In genomic region chr6:166330612-166331011, GRCh38 we compare ENCODE assay signal across 1 cellular context.
TF ChIP-seq lines count a peak whose summit lies in the region.

No MANE protein-coding gene starts in this region.

TF ChIP-seq in K562, 482 proteins besides CTCF, POLR2A, EP300 and RAD21 (continued from another document and continues in another):
- TF ChIP-seq FOSL1 (tag; conservative IDR thresholded peaks at IDR 0.05) (0 out of 2 replicates have a peak, but pooled peaks have one; percentile 17), ELK3 (CRISPR knock-in tag; IDR thresholded peaks at IDR 0.05) (no peak), MTA3 (IDR thresholded peaks at IDR 0.05; ENCODE audit: borderline replicate concordance) (peak; percentile 78; the same call in 1 of the 2 replicates), ESRRA (IDR thresholded peaks at IDR 0.05; ENCODE audit: borderline replicate concordance, low read depth) (peak; percentile 37; the same call in 1 of the 2 replicates), PRDM10 (IDR thresholded peaks at IDR 0.05; ENCODE audit: partially characterized antibody) (peak; percentile 43), E2F5 (CRISPR knock-in tag; IDR thresholded peaks at IDR 0.05) (no peak), FOXK2 (conservative IDR thresholded peaks at IDR 0.05 in 1 of 2, IDR thresholded peaks at IDR 0.05 in 1 of 2; ENCODE audit: low read depth in 2 of 2) (peak in 1 of 2 experiments; percentile 34; a peak in 1 of 4 replicates), RCOR1 (IDR thresholded peaks at IDR 0.05; ENCODE audit: borderline replicate concordance in 1 of 2, low read depth in 2 of 2, low read length in 2 of 2) (peak in 1 of 2 experiments; percentile 88; a peak in 2 of 4 replicates), PHF21A (IDR thresholded peaks at IDR 0.05; ENCODE audit: borderline replicate concordance, low read depth) (0 out of 2 replicates have a peak, but pooled peaks have one; percentile 21), ZNF384 (IDR thresholded peaks at IDR 0.05; ENCODE audit: low read depth, low read length) (no peak; the same call in 1 of the 2 replicates), ETS2 (tag; IDR thresholded peaks at IDR 0.05; ENCODE audit: borderline replicate concordance, poor library complexity, severe bottlenecking) (no peak), GABPB1 (CRISPR knock-in tag; IDR thresholded peaks at IDR 0.05) (0 out of 2 replicates have a peak, but pooled peaks have one; percentile 23), FOXM1 (IDR thresholded peaks at IDR 0.05; ENCODE audit: low read depth) (no peak), FOXM1 (CRISPR knock-in tag; IDR thresholded peaks at IDR 0.05; ENCODE audit: low read depth) (no peak), RBM15 (IDR thresholded peaks at IDR 0.05; ENCODE audit: insufficient read depth, low read length) (no peak), CREB1 (IDR thresholded peaks at IDR 0.05) (no peak; the same call in 1 of the 2 replicates), CREB1 (CRISPR knock-in tag; IDR thresholded peaks at IDR 0.05) (peak; percentile 47; the same call in 1 of the 2 replicates), XRCC5 (IDR thresholded peaks at IDR 0.05; ENCODE audit: low read depth, low read length) (no peak), CTCFL (IDR thresholded peaks at IDR 0.05; ENCODE audit: borderline replicate concordance, insufficient read depth, low read depth, low read length, poor library complexity, severe bottlenecking) (peak; percentile 96), MAX (CRISPR knock-in tag; IDR thresholded peaks at IDR 0.05) (peak; percentile 37; the same call in 1 of the 2 replicates), NBN (IDR thresholded peaks at IDR 0.05; ENCODE audit: low read depth) (peak; percentile 71; the same call in 1 of the 2 replicates), ZFP36 (IDR thresholded peaks at IDR 0.05; ENCODE audit: low read depth, low read length, partially characterized antibody) (peak; percentile 25), ZNF512 (tag; IDR thresholded peaks at IDR 0.05) (no peak), ZNF274 (IDR thresholded peaks at IDR 0.05; ENCODE audit: borderline replicate concordance, low read depth, low read length) (no peak), RB1 (IDR thresholded peaks at IDR 0.05; ENCODE audit: low read depth) (peak; percentile 74), SRSF3 (IDR thresholded peaks at IDR 0.05; ENCODE audit: insufficient read depth, low read length) (no peak), E2F6 (IDR thresholded peaks at IDR 0.05; ENCODE audit: borderline replicate concordance in 1 of 2, extremely low read depth in 1 of 2, insufficient read depth in 1 of 2, insufficient read length in 1 of 2, low read depth in 1 of 2, low read length in 1 of 2, poor library complexity in 1 of 2, severe bottlenecking in 1 of 2) (peak in 1 of 2 experiments; percentile 45), NFYB (IDR thresholded peaks at IDR 0.05; ENCODE audit: extremely low read depth, insufficient read length) (peak; percentile 44), MYNN (IDR thresholded peaks at IDR 0.05) (0 out of 2 replicates have a peak, but pooled peaks have one; percentile 42), MYNN (CRISPR knock-in tag; IDR thresholded peaks at IDR 0.05) (no peak), ETV5 (CRISPR knock-in tag; IDR thresholded peaks at IDR 0.05; ENCODE audit: low read depth) (no peak; the same call in 1 of the 2 replicates), SMARCA4 (IDR thresholded peaks at IDR 0.05) (peak; percentile 48; the same call in 1 of the 2 replicates), HDAC1 (IDR thresholded peaks at IDR 0.05) (0 out of 4 replicates have a peak, but pooled peaks of 1 of the 2 experiments have one; percentile 19), KLF16 (IDR thresholded peaks at IDR 0.05) (no peak), CXXC5 (CRISPR knock-in tag; IDR thresholded peaks at IDR 0.05) (peak; percentile 88), TAF7 (tag; IDR thresholded peaks at IDR 0.05) (no peak), HES1 (IDR thresholded peaks at IDR 0.05; ENCODE audit: low read depth) (no peak), MCM3 (IDR thresholded peaks at IDR 0.05) (no peak), CC2D1A (IDR thresholded peaks at IDR 0.05) (0 out of 2 replicates have a peak, but pooled peaks have one; percentile 31), HMGN3 (IDR thresholded peaks at IDR 0.05; ENCODE audit: borderline replicate concordance, extremely low read depth, insufficient read length, low read depth, low read length) (peak; percentile 80), BHLHE40 (IDR thresholded peaks at IDR 0.05; ENCODE audit: low read length) (peak; percentile 74), NRF1 (conservative IDR thresholded peaks at IDR 0.05 in 1 of 2, IDR thresholded peaks at IDR 0.05 in 1 of 2) (peak; percentile 71 to 80), SMAD2 (IDR thresholded peaks at IDR 0.05; ENCODE audit: low read depth, low read length) (no peak), ATF3 (IDR thresholded peaks at IDR 0.05) (no peak), ATF3 (CRISPR knock-in tag; conservative IDR thresholded peaks at IDR 0.05) (0 out of 2 replicates have a peak, but pooled peaks have one; percentile 17), CREM (IDR thresholded peaks at IDR 0.05; ENCODE audit: low read depth) (peak; percentile 82), RUNX1 (IDR thresholded peaks at IDR 0.05; ENCODE audit: low read depth) (0 out of 2 replicates have a peak, but pooled peaks have one; percentile 54), MAZ (CRISPR knock-in tag; conservative IDR thresholded peaks at IDR 0.05 in 1 of 2, IDR thresholded peaks at IDR 0.05 in 1 of 2) (peak; percentile 72 to 95; a peak in 3 of 4 replicates), ARID1B (IDR thresholded peaks at IDR 0.05) (peak; percentile 30), SREBF1 (IDR thresholded peaks at IDR 0.05; ENCODE audit: borderline replicate concordance, low read depth, low read length) (peak; percentile 94; the same call in 1 of the 2 replicates), ATF7 (IDR thresholded peaks at IDR 0.05) (peak; percentile 75), VEZF1 (CRISPR knock-in tag; IDR thresholded peaks at IDR 0.05) (peak; percentile 94), LARP7 (IDR thresholded peaks at IDR 0.05) (no peak)
